ENCODE assay signal across 10 cellular contexts in the genomic region with DNA sequence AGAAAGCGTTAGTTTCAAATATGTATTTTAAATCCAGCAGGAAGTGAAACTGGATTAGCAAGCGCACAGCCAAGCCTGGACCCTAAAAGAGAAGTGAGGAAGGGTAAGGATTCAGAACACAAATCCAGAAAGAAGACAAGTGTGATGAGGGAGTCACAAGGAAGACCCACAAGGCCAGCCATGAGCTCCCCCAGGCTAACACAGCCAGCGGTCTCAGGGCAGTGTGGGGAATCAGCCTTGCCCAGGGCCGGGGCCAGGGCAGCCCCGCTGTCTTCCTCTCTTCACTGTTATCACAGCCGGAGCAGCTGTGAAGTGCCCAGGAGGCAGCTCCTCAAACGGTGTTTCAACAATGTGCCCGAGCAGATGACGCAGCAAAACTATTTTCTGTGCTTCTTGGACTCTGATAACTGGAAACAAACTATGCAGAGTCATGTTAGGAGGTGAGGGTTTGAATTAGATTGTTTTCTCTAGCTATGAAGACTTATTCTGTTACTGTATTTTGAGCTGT. TPM values are rescaled to one million over a fixed set of nuclear protein-coding genes. Genes with fewer than 3 reads are reported as not detected.
DNase-seq lines count a peak whose midpoint lies in the region; ATAC-seq and TF ChIP-seq lines count a peak whose summit lies in the region.
"Had no signal": no experiment of that assay in that cellular context is flagged by ENCODE, and none has a peak within 500 bp of the region (broad histone marks: within the 10 kb centered on the region; RNA-seq: fewer than 3 reads in every experiment).

No MANE protein-coding gene starts in this region.

- H3K9me2 ChIP-seq in DOHH2 (replicated peaks; ENCODE audit: control insufficient read depth, low read length): no peaks in the 10 kb centered on the region

- H3K79me2 ChIP-seq in DOHH2 (ENCODE audit: control insufficient read depth, low read length): no peaks in the 10 kb centered on the region

- no peaks in the 10 kb centered on the region for H3K27me3 Mint-ChIP-seq in natural killer cell (ENCODE audit: low read depth in 2 of 2)

- no peaks in the 10 kb centered on the region for H3K9me3 ChIP-seq in DOHH2 (ENCODE audit: control insufficient read depth, insufficient read depth, low read length)
- no peaks in the 10 kb centered on the region for H3K9me3 ChIP-seq in suprapubic skin

- peaks cover 43 to 58% of the 10 kb centered on the region in 2 donors for H3K4me1 Mint-ChIP-seq in natural killer cell

- H3K36me3 Mint-ChIP-seq in natural killer cell: no peaks in the 10 kb centered on the region

- DNase-seq in NOMO-1 (lab: John Stamatoyannopoulos, UW; ENCODE audit: unreplicated experiment in 2 of 2) (peak; percentile 83 to 91), choroid plexus epithelial cell (ENCODE audit: low read depth) (peak; percentile 72), natural killer cell (no peak), suprapubic skin (ENCODE audit: low spot score in 2 of 2) (no peak), putamen (ENCODE audit: low spot score) (no peak)
- DNase-seq in activated CD8-positive, alpha-beta memory T cell treated with anti-CD3 and anti-CD28 coated beads for 24 hours: no peak
- DNase-seq: NCI-H2029 treated with DMSO at 0.1 percent for 48 hours had no signal

- peak overlapping the region; percentile 14 for H3K4me3 Mint-ChIP-seq in natural killer cell

- H3K27ac Mint-ChIP-seq in natural killer cell: peak overlapping the region; percentile 4 to 27

- H3F3A ChIP-seq in DOHH2 (ENCODE audit: control insufficient read depth, insufficient read depth): peaks cover 4% of the 10 kb centered on the region; the same call in 1 of the 2 replicates

- H4K20me1 ChIP-seq in DOHH2 (ENCODE audit: control insufficient read depth, insufficient read depth, low read depth, low read length): no peaks in the 10 kb centered on the region; the same call in 1 of the 2 replicates

- H3K9me3 Mint-ChIP-seq in natural killer cell: no peaks in the 10 kb centered on the region

- peaks cover 10% of the 10 kb centered on the region for H3K27me3 ChIP-seq in DOHH2 (ENCODE audit: control insufficient read depth, low read length)
- H3K27me3 ChIP-seq in suprapubic skin: no peaks in the 10 kb centered on the region

- ATAC-seq in natural killer cell: peak; percentile 20 to 46 (median 44)
- no peak for ATAC-seq in GM18520 (IDR thresholded peaks at IDR 0.05; ENCODE audit: unreplicated experiment)

- intact Hi-C loops in natural killer cell (cut with micrococcal nuclease): no loop called here

- TF ChIP-seq CTCF in DOHH2 (IDR thresholded peaks at IDR 0.05; ENCODE audit: low read depth, low read length, poor library complexity, severe bottlenecking) (no peak), choroid plexus epithelial cell (conservative IDR thresholded peaks at IDR 0.05; ENCODE audit: low read depth, low read length) (no peak), natural killer cell (IDR thresholded peaks at IDR 0.05) (no peak), suprapubic skin (IDR thresholded peaks at IDR 0.05) (no peak)

- peak overlapping the region; percentile 20; the same call in 1 of the 2 replicates for H3K4me2 ChIP-seq in DOHH2 (ENCODE audit: low read length)

- no peak for TF ChIP-seq POLR2A in suprapubic skin (IDR thresholded peaks at IDR 0.05)

- H3K36me3 ChIP-seq in DOHH2 (ENCODE audit: control insufficient read depth, low read length) (no peaks in the 10 kb centered on the region), suprapubic skin (no peaks in the 10 kb centered on the region)

- H3K27ac ChIP-seq in DOHH2 (ENCODE audit: low read depth, low read length): no peak overlapping the region
- no peak overlapping the region for H3K27ac ChIP-seq in suprapubic skin

- peaks cover 24% of the 10 kb centered on the region for H3K4me1 ChIP-seq in DOHH2 (ENCODE audit: control insufficient read depth, low read length)
- H3K4me1 ChIP-seq in suprapubic skin: peaks cover 10% of the 10 kb centered on the region

- no peak for TF ChIP-seq EP300 in suprapubic skin (IDR thresholded peaks at IDR 0.05)

- H3K4me3 ChIP-seq in DOHH2 (ENCODE audit: low read length): no peak overlapping the region
- peak overlapping the region; percentile 16 for H3K4me3 ChIP-seq in choroid plexus epithelial cell (ENCODE audit: low read depth, low read length)
- no peak overlapping the region for H3K4me3 ChIP-seq in suprapubic skin
- H3K4me3 ChIP-seq: skin epidermis had no signal

- WGBS in suprapubic skin: 54% methylated on average over 9 of the region's 9 CpGs

RNA-seq across cellular contexts. Expression of a gene that starts 12.2 kb away (rescaled TPM):
- total RNA-seq in natural killer cell (10 to 100 TPM; 61.4 to 75.9 (median 70.7) TPM), suprapubic skin (100 to 1,000 TPM in 1 of 4 donors, 10 to 100 TPM in 3; 42.5 to 210 (median 57.2) TPM)

RNA-seq across cellular contexts. Expression of a gene that starts 43.5 kb away (rescaled TPM):
- total RNA-seq in natural killer cell (1 to 10 TPM in 1 of 3 donors, under 1 TPM in 1, not detected in 1; 0.45 to 7.7 TPM), suprapubic skin (not detected)

RNA-seq across cellular contexts. Expression of a gene that starts 58.9 kb away (rescaled TPM):
- 10 to 100 TPM; 37.8 to 66.5 (median 44.7) TPM for total RNA-seq in natural killer cell
- 10 to 100 TPM; 17.6 to 57.3 (median 30.8) TPM for total RNA-seq in suprapubic skin

Comparison
In these comparisons a context has a peak if more than half of its experiments do, and no peak if none do; other contexts are left out.
1. DNase-seq: peak in NOMO-1 (2 of 2) and choroid plexus epithelial cell (single experiment); none in natural killer cell (single experiment), activated CD8-positive, alpha-beta memory T cell treated with anti-CD3 and anti-CD28 coated beads for 24 hours (single experiment), suprapubic skin (0 of 2) and putamen (single experiment).